Comparison of ENCODE assay signal across 17 cellular contexts in the genomic region with DNA sequence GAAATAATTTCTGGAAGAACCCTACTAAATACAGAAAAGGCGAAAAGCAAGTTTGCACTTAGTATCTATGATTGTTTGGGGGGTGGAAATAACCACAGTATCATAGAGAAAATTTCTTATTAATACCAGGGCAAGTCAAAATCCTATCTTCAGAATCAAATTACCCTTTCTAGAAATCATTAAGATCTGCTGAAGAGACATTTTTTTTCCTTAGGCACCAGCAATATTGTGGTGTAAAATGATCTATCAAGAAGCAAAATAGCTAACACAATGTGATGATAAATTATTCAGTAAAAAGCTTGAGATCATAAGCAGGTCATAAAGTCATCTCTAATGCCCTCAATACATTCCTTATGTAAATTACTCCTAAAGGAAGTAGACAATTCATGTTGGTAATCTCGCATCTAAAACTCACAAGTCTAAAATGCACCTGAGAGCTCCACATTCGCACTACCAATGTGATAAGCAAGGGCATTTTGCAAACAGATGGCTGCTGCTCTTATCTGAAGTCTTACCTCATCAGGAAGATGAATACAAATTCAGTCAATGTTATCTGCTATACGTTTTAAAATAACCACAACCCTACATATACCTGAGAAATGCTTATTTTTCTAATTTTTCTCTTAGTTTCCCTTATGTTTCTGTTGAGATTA. TPM values are rescaled to one million over a fixed set of nuclear protein-coding genes. Genes with fewer than 3 reads are reported as not detected.
DNase-seq lines count a peak whose midpoint lies in the region; ATAC-seq and TF ChIP-seq lines count a peak whose summit lies in the region.
"Had no signal": no experiment of that assay in that cellular context is flagged by ENCODE, and none has a peak within 500 bp of the region (broad histone marks: within the 10 kb centered on the region; RNA-seq: fewer than 3 reads in every experiment).

No MANE protein-coding gene starts in this region.

- H3K79me2 ChIP-seq in parathyroid adenoma: peaks cover 12% of the 10 kb centered on the region

- no peaks in the 10 kb centered on the region for H3K4me1 ChIP-seq in endodermal cell (ENCODE audit: control insufficient read depth, insufficient read depth, low read length)
- H3K4me1 ChIP-seq in parathyroid adenoma: peaks cover 29% of the 10 kb centered on the region

- H3K4me2 ChIP-seq in parathyroid adenoma (ENCODE audit: low read length): peak overlapping the region; percentile 5

- H3K9me3 ChIP-seq in endodermal cell (ENCODE audit: control insufficient read depth, low read length): no peaks in the 10 kb centered on the region
- H3K9me3 ChIP-seq in parathyroid adenoma (ENCODE audit: control insufficient read depth, low read length): no peaks in the 10 kb centered on the region
- H3K9me3 ChIP-seq: HAP-1 had no signal

- peak overlapping the region; percentile 40 for H2AFZ ChIP-seq in parathyroid adenoma
- H2AFZ ChIP-seq: GM23248 had no signal

- H3K27ac Mint-ChIP-seq in endodermal cell: peak overlapping the region; percentile 58
- no peak overlapping the region for H3K27ac Mint-ChIP-seq in T-helper 2 cell treated with Interferon-gamma antibody and Interleukin-4, amounts not matched to agents 5 μg/mL and 100 μg/mL, for 36 hours

- TF ChIP-seq CTCF in endodermal cell (conservative IDR thresholded peaks at IDR 0.05): no peak
- no peak for TF ChIP-seq CTCF in parathyroid adenoma (IDR thresholded peaks at IDR 0.05)

- peaks cover 16% of the 10 kb centered on the region for H3K4me1 Mint-ChIP-seq in endodermal cell
- peaks cover 7% of the 10 kb centered on the region for H3K4me1 Mint-ChIP-seq in T-helper 2 cell treated with Interferon-gamma antibody and Interleukin-4, amounts not matched to agents 5 μg/mL and 100 μg/mL, for 36 hours (ENCODE audit: low read depth)

- H3K27ac ChIP-seq in endodermal cell (ENCODE audit: low read depth, low read length): no peak overlapping the region
- peak overlapping the region; percentile 17 for H3K27ac ChIP-seq in parathyroid adenoma
- H3K27ac ChIP-seq: C4-2B, GM23248, HL-60, SK-N-MC had no signal

- no peak overlapping the region for H3K4me3 Mint-ChIP-seq in endodermal cell
- H3K4me3 Mint-ChIP-seq in T-helper 2 cell treated with Interferon-gamma antibody and Interleukin-4, amounts not matched to agents 5 μg/mL and 100 μg/mL, for 36 hours: no peak overlapping the region

- H3K4me3 ChIP-seq in endodermal cell (ENCODE audit: low read length) (no peak overlapping the region), parathyroid adenoma (ENCODE audit: low read depth, low read length) (no peak overlapping the region)
- H3K4me3 ChIP-seq: GM23248, HAP-1, SK-N-MC had no signal

- peak; percentile 68 for DNase-seq in HuH-7 (ENCODE audit: low spot score)
- peak; percentile 2 for DNase-seq in NCI-H2171 (lab: John Stamatoyannopoulos, UW)
- DNase-seq in endodermal cell: no peak
- DNase-seq in 8988T: no peak
- DNase-seq in T-helper 2 cell treated with Interferon-gamma antibody and Interleukin-4, amounts not matched to agents 5 μg/mL and 100 μg/mL, for 36 hours (ENCODE audit: low spot score): no peak
- DNase-seq: AML-193, GM23248, KG1, NCI-H1694 treated with DMSO at 0.1 percent for 48 hours, NCI-H774, SHP77 had no signal

- H3K9ac ChIP-seq in endodermal cell (ENCODE audit: extremely low read depth, low read length, poor library complexity, severe bottlenecking) (no peak overlapping the region), parathyroid adenoma (no peak overlapping the region)
- H3K9ac ChIP-seq: GM23248 had no signal

- H3K36me3 ChIP-seq in endodermal cell (ENCODE audit: control insufficient read depth, insufficient read depth, low read length): peaks cover 17% of the 10 kb centered on the region
- H3K36me3 ChIP-seq in parathyroid adenoma (ENCODE audit: control insufficient read depth, insufficient read depth, low read length): no peaks in the 10 kb centered on the region
- H3K36me3 ChIP-seq: HAP-1 had no signal

- no peaks in the 10 kb centered on the region for H3K27me3 Mint-ChIP-seq in endodermal cell (ENCODE audit: insufficient read depth)
- no peaks in the 10 kb centered on the region for H3K27me3 Mint-ChIP-seq in T-helper 2 cell treated with Interferon-gamma antibody and Interleukin-4, amounts not matched to agents 5 μg/mL and 100 μg/mL, for 36 hours (ENCODE audit: low read depth)

- no peak for ATAC-seq in HG02678 (IDR thresholded peaks at IDR 0.05; ENCODE audit: unreplicated experiment)

- no peaks in the 10 kb centered on the region for H3K27me3 ChIP-seq in endodermal cell (ENCODE audit: control insufficient read depth, insufficient read depth, low read length, poor library complexity, severe bottlenecking)
- no peaks in the 10 kb centered on the region for H3K27me3 ChIP-seq in parathyroid adenoma (ENCODE audit: control insufficient read depth, insufficient read depth, low read length)

- WGBS in endodermal cell (ENCODE audit: insufficient coverage in 1 of 2, insufficient read length in 1 of 2), 2 experiments: 81 to 100% methylated on average over 2 to 3 of the region's 4 CpGs

- H3K36me3 Mint-ChIP-seq in endodermal cell (ENCODE audit: low read depth): peaks cover 15% of the 10 kb centered on the region
- H3K36me3 Mint-ChIP-seq in T-helper 2 cell treated with Interferon-gamma antibody and Interleukin-4, amounts not matched to agents 5 μg/mL and 100 μg/mL, for 36 hours (ENCODE audit: low read depth): peaks cover 6% of the 10 kb centered on the region

- H3K9me3 Mint-ChIP-seq in endodermal cell: no peaks in the 10 kb centered on the region
- H3K9me3 Mint-ChIP-seq in T-helper 2 cell treated with Interferon-gamma antibody and Interleukin-4, amounts not matched to agents 5 μg/mL and 100 μg/mL, for 36 hours: no peaks in the 10 kb centered on the region

RNA-seq across cellular contexts. Expression of a gene that starts 14.6 kb away (rescaled TPM):
- 10 to 100 TPM; 31.7 to 36.4 TPM for total RNA-seq in endodermal cell
- polyA plus RNA-seq in endodermal cell (2013, experiment 1 of 2): 9.7 TPM
- polyA plus RNA-seq in endodermal cell (2013, experiment 2 of 2): 10.4 TPM

RNA-seq across cellular contexts. Expression of a gene that starts 51.6 kb away (rescaled TPM):
- 10 to 100 TPM; 12.7 to 14.9 TPM for total RNA-seq in endodermal cell
- 19.2 TPM for polyA plus RNA-seq in endodermal cell (2013, experiment 1 of 2)
- 16.2 TPM for polyA plus RNA-seq in endodermal cell (2013, experiment 2 of 2)

Comparison
In these comparisons a context has a peak if more than half of its experiments do, and no peak if none do; other contexts are left out.
1. DNase-seq: peak in HuH-7 (single experiment) and NCI-H2171 (single experiment); none in endodermal cell (single experiment), 8988T (single experiment) and T-helper 2 cell treated with Interferon-gamma antibody and Interleukin-4, amounts not matched to agents 5 μg/mL and 100 μg/mL, for 36 hours (single experiment).